9 cellular contexts compared by ENCODE assay signal in genomic region chr6:122501475-122501874, GRCh38.
"Had no signal": no experiment of that assay in that cellular context is flagged by ENCODE, and none has a peak within 500 bp of the region (broad histone marks: within the 10 kb centered on the region; RNA-seq: fewer than 3 reads in every experiment).

No MANE protein-coding gene starts in this region.

- H3K4me1 Mint-ChIP-seq: GM23338 had no signal

- DNase-seq: H7, IMR-90, Karpas-422, KBM-7 had no signal

- H3K27ac Mint-ChIP-seq: GM23338 had no signal

- H3K4me3 ChIP-seq: GM23338, HAP-1 had no signal

- H3K27ac ChIP-seq: KMS-11 had no signal

- H2AFZ ChIP-seq: GM23338 had no signal

- H3K36me3 ChIP-seq: HAP-1 had no signal

- H3K9me3 ChIP-seq: HAP-1 had no signal

- H3K4me3 Mint-ChIP-seq: GM23338 had no signal

- H3K4me2 ChIP-seq: GM23338, KMS-11 had no signal

- FAIRE-seq: HTR-8/SVneo had no signal

- H3K4me1 ChIP-seq: HAP-1 had no signal

- H3K9ac ChIP-seq: KMS-11 had no signal

- ATAC-seq: GM23338, HCT116 had no signal
